26 cellular contexts compared by ENCODE assay signal in the genomic region with DNA sequence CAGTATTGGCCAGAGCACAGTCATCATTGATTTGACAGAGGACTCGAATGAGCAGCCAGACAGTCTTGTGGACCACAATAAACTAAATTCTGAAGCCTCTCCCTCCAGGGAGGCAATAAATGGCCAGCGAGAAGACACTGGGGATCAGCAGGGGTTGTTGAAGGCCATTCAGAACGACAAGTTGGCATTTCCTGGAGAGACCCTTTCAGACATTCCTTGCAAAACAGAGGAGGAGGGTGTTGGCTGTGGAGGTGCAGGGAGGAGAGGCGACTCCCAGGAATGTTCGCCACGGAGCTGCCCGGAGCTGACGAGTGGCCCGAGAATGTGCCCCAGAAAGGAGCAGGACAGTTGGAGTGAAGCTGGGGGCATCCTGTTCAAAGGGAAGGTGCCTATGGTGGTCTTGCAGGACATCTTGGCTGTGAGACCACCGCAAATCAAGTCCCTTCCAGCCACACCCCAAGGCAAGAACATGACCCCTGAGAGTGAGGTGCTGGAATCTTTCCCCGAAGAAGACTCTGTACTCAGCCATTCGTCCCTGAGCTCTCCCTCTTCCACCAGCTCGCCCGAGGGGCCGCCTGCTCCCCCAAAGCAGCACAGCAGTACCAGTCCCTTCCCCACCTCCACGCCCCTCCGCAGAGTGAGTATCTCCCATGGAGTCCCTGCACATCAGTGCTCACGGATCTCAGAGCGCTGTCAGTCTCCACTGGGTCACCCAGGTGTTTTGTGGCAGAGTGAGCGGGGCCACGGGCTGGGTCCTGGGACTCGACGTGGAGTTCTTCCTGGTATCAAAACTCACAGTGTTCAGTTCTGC. TPM values are rescaled to one million over a fixed set of nuclear protein-coding genes. Genes with fewer than 3 reads are reported as not detected.
DNase-seq lines count a peak whose midpoint lies in the region; ATAC-seq, FAIRE-seq and TF ChIP-seq lines count a peak whose summit lies in the region.
"Had no signal": no experiment of that assay in that cellular context is flagged by ENCODE, and none has a peak within 500 bp of the region (broad histone marks: within the 10 kb centered on the region; RNA-seq: fewer than 3 reads in every experiment).

No MANE protein-coding gene starts in this region.

- peak; percentile 91 for FAIRE-seq in H1 (lab: Jason Lieb, UNC)
- FAIRE-seq: A549, G401.6, GM18507 had no signal

- peak overlapping the region; percentile 87 for H3K9ac ChIP-seq in HUES6 (ENCODE audit: low read length)
- peak overlapping the region in 2 of 4 experiments; percentile 39 to 42; a peak in 3 of 7 replicates for H3K9ac ChIP-seq in H1 (replicated peaks in 1 of 4; ENCODE audit: extremely low read depth in 1 of 4, low read depth in 3 of 4, low read length in 3 of 4)

- BruUV-seq in Caco-2 (replicated peaks; lab: Mats Ljungman, UMichigan) = TSS peak; percentile 12

- no peak overlapping the region for H2AFZ ChIP-seq in H1 (ENCODE audit: low read length)

- H3K56ac ChIP-seq in H1 (replicated peaks; ENCODE audit: insufficient read length, low read depth, low read length) = no peak overlapping the region

- peak overlapping the region; percentile 49 for H3K4ac ChIP-seq in H1 (replicated peaks; ENCODE audit: insufficient read length, low read depth, low read length)

- no peak for TF ChIP-seq RAD21 in H1 (IDR thresholded peaks at IDR 0.05 in 1 of 2, conservative IDR thresholded peaks at IDR 0.05 in 1 of 2; ENCODE audit: low read depth in 2 of 2, low read length in 2 of 2)

- peaks cover 25 to 94% of the 10 kb centered on the region in 2 experiments for H3K79me2 ChIP-seq in H1 (ENCODE audit: control insufficient read depth in 1 of 2, insufficient read depth in 2 of 2, low read length in 2 of 2)

- H2AK5ac ChIP-seq in H1 (ENCODE audit: low read depth, low read length) = peak overlapping the region; percentile 32

- no peak overlapping the region for H3K23ac ChIP-seq in H1 (ENCODE audit: insufficient read length)

- H3K4me3 ChIP-seq in Caco-2 (ENCODE audit: low read depth, low read length) = no peak overlapping the region
- peak overlapping the region; percentile 21; the same call in 1 of the 2 replicates for H3K4me3 ChIP-seq in HUES6 (ENCODE audit: low read depth, low read length)
- peak overlapping the region in 3 of 4 experiments; percentile 11 to 44 (median 19); a peak in 5 of 8 replicates for H3K4me3 ChIP-seq in H1 (ENCODE audit: extremely low read depth in 1 of 4, insufficient read depth in 2 of 4, low read depth in 3 of 4, low read length in 4 of 4)
- H3K4me3 ChIP-seq in WERI-Rb-1 (ENCODE audit: low read depth, low read length) = no peak overlapping the region
- no peak overlapping the region for H3K4me3 ChIP-seq in ascending aorta
- H3K4me3 ChIP-seq: A549, lower lobe of right lung, prostate gland, transverse colon had no signal

- H3K27me3 ChIP-seq in Caco-2 (replicated peaks; ENCODE audit: control insufficient read depth, insufficient read depth, low read length) (no peaks in the 10 kb centered on the region), HUES6 (ENCODE audit: control insufficient read depth, insufficient read depth, low read length) (no peaks in the 10 kb centered on the region), H1 (replicated peaks in 1 of 4; ENCODE audit: control insufficient read depth in 3 of 4, extremely low read depth in 1 of 4, insufficient read depth in 3 of 4, low read length in 3 of 4) (no peaks in the 10 kb centered on the region), WERI-Rb-1 (ENCODE audit: insufficient read depth, low read depth, severe bottlenecking) (no peaks in the 10 kb centered on the region), ascending aorta (no peaks in the 10 kb centered on the region)
- H3K27me3 ChIP-seq: neutrophil, transverse colon had no signal

- ATAC-seq in GM19467 (IDR thresholded peaks at IDR 0.05; ENCODE audit: unreplicated experiment) = no peak
- ATAC-seq: A549, lower lobe of right lung had no signal

- H3K9me3 ChIP-seq in Caco-2 (no peaks in the 10 kb centered on the region), HUES6 (ENCODE audit: control insufficient read depth, insufficient read depth, low read depth, low read length) (no peaks in the 10 kb centered on the region), H1 (ENCODE audit: insufficient read depth in 2 of 2, low read depth in 1 of 2, low read length in 1 of 2) (no peaks in the 10 kb centered on the region), WERI-Rb-1 (ENCODE audit: severe bottlenecking) (no peaks in the 10 kb centered on the region), ascending aorta (no peaks in the 10 kb centered on the region)
- H3K9me3 ChIP-seq: A549, lower lobe of right lung, neutrophil, prostate gland, transverse colon had no signal

- peaks cover 11% of the 10 kb centered on the region for H3K79me1 ChIP-seq in H1 (ENCODE audit: low read depth, low read length)

- TF ChIP-seq EP300 in H1 (IDR thresholded peaks at IDR 0.05; ENCODE audit: borderline replicate concordance in 1 of 2, low read depth in 2 of 2, low read length in 2 of 2) = peak in 1 of 2 experiments; percentile 92; a peak in 1 of 3 replicates

- peak overlapping the region; percentile 81; the same call in 1 of the 2 replicates for H4K8ac ChIP-seq in H1 (ENCODE audit: extremely low read depth, insufficient read depth, low read length)

- H3K36me3 Mint-ChIP-seq in Caco-2 (ENCODE audit: insufficient read depth, unreplicated experiment) = peaks cover 79% of the 10 kb centered on the region
- peaks cover 41% of the 10 kb centered on the region for H3K36me3 Mint-ChIP-seq in activated CD4-positive, alpha-beta T cell treated with anti-CD3 and anti-CD28 coated beads, Interleukin-2, amount 10 ng/mL, durations not matched to agents 7 days and 5 days (ENCODE audit: low read depth)

- 60% methylated on average over 23 of the region's 23 CpGs; no CpG with 5 or more reads in 1 of the 2 experiments for WGBS in H1 (ENCODE audit: extremely low coverage in 1 of 2, insufficient coverage in 1 of 2, insufficient read length in 1 of 2, insufficient replicate concordance in 2 of 2, low coverage in 1 of 2, low lambda C conversion rate in 2 of 2, missing lambda C conversion rate in 1 of 2), 2 experiments

- peak overlapping the region; percentile 34; the same call in 1 of the 2 replicates for H2BK15ac ChIP-seq in H1 (ENCODE audit: low read length)

- H3K4me1 Mint-ChIP-seq in Caco-2 (ENCODE audit: low read depth, unreplicated experiment) = no peaks in the 10 kb centered on the region
- peaks cover 16% of the 10 kb centered on the region for H3K4me1 Mint-ChIP-seq in activated CD4-positive, alpha-beta T cell treated with anti-CD3 and anti-CD28 coated beads, Interleukin-2, amount 10 ng/mL, durations not matched to agents 7 days and 5 days
- H3K4me1 Mint-ChIP-seq: B cell had no signal

- H3K4me1 ChIP-seq in Caco-2 (no peaks in the 10 kb centered on the region; the same call in 1 of the 2 replicates), HUES6 (ENCODE audit: control insufficient read depth, insufficient read depth, low read length) (peaks cover 38% of the 10 kb centered on the region), H1 (replicated peaks in 1 of 4; ENCODE audit: control insufficient read depth in 3 of 4, insufficient read depth in 4 of 4, low read length in 3 of 4) (peaks cover 6 to 25% (median 14%) of the 10 kb centered on the region in 4 experiments), ascending aorta (no peaks in the 10 kb centered on the region)
- H3K4me1 ChIP-seq: lower lobe of right lung, prostate gland, transverse colon had no signal

- no peak overlapping the region for H3K14ac ChIP-seq in H1 (ENCODE audit: insufficient read length)

- intact Hi-C loops in Caco-2 (cut with micrococcal nuclease; ENCODE audit: unreplicated experiment) (no loop called here), ascending aorta (cut with DNase I) (no loop called here)

- H3K27ac ChIP-seq in HUES6 (ENCODE audit: low read depth, low read length) (peak overlapping the region; percentile 84), H1 (ENCODE audit: low read depth, low read length) (peak overlapping the region; percentile 80), WERI-Rb-1 (no peak overlapping the region), ascending aorta (no peak overlapping the region)
- H3K27ac ChIP-seq: A549, lower lobe of right lung, neutrophil, prostate gland, transverse colon had no signal

- peak; percentile 71 to 78 for TF ChIP-seq POLR2A in H1 (IDR thresholded peaks at IDR 0.05; ENCODE audit: control extremely low read depth in 1 of 2, low read depth in 2 of 2, low read length in 2 of 2)

- H3K4me2 ChIP-seq in H1 (ENCODE audit: insufficient read depth in 1 of 2, low read depth in 2 of 2, low read length in 2 of 2) = peak overlapping the region; percentile 48 to 66
- H3K4me2 ChIP-seq: A549 had no signal

- peak overlapping the region; percentile 97 for H4K91ac ChIP-seq in H1 (replicated peaks; ENCODE audit: insufficient read length, low read length)

- POLR2A ChIA-PET in Caco-2 (lab: Charles Lee) = no interaction called here
- POLR2A ChIA-PET in H1 (lab: Charles Lee; ENCODE audit: partially characterized antibody) = interaction anchor here (0.6 to 58.1 kb wide), 24 partner anchors 10 to 1282 kb away, joined by 3 to 1590 read pairs (median 4); partner anchors contain the start of genes CHAF1A, DPP9, MPND and SH3GL1
- POLR2A ChIA-PET in activated CD4-positive, alpha-beta T cell treated with anti-CD3 and anti-CD28 coated beads, Interleukin-2, amount 10 ng/mL, durations not matched to agents 7 days and 5 days (lab: Charles Lee) = no interaction called here

- H4K5ac ChIP-seq in H1 (ENCODE audit: insufficient read length, low read depth, low read length) = peak overlapping the region; percentile 57

- no peak for TF ChIP-seq CTCF in Caco-2 (IDR thresholded peaks at IDR 0.05; ENCODE audit: insufficient read depth in 1 of 2, low read depth in 1 of 2, low read length in 1 of 2, severe bottlenecking in 1 of 2, unreplicated experiment in 1 of 2)
- TF ChIP-seq CTCF in H1 (IDR thresholded peaks at IDR 0.05; ENCODE audit: control extremely low read depth in 1 of 3, insufficient read depth in 1 of 3, low read depth in 1 of 3, low read length in 3 of 3) = no peak
- no peak for TF ChIP-seq CTCF in WERI-Rb-1 (IDR thresholded peaks at IDR 0.05; ENCODE audit: low read depth, low read length)
- TF ChIP-seq CTCF in ascending aorta (IDR thresholded peaks at IDR 0.05) = no peak

- H4K20me1 ChIP-seq in H1 (replicated peaks in 1 of 2; ENCODE audit: control insufficient read depth in 1 of 2, insufficient read depth in 2 of 2, low read length in 2 of 2) = peaks cover 22 to 24% of the 10 kb centered on the region in 2 experiments

- H2BK12ac ChIP-seq in H1 (ENCODE audit: low read depth, low read length) = peak overlapping the region; percentile 88

- peak overlapping the region; percentile 89; the same call in 1 of the 2 replicates for H3K18ac ChIP-seq in H1 (ENCODE audit: extremely low read depth, low read length)

- H3K23me2 ChIP-seq in H1 (ENCODE audit: low read depth, low read length) = no peaks in the 10 kb centered on the region

- no peak for DNase-seq in Caco-2
- DNase-seq in H1 (ENCODE audit: low read depth in 1 of 2, low spot score in 2 of 2) = peak; percentile 73 to 87
- peak; percentile 70 for DNase-seq in iPS-NIHi11 (ENCODE audit: low spot score)
- no peak for DNase-seq in activated CD4-positive, alpha-beta T cell treated with anti-CD3 and anti-CD28 coated beads, Interleukin-2, amount 10 ng/mL, durations not matched to agents 7 days and 5 days
- no peak for DNase-seq in WERI-Rb-1
- DNase-seq in ascending aorta (ENCODE audit: low spot score in 2 of 2) = no peak
- DNase-seq: activated CD4-positive, alpha-beta T cell treated with anti-CD3 and anti-CD28 coated beads for 1 hour; activated effector memory CD4-positive, alpha-beta T cell treated with anti-CD3 and anti-CD28 coated beads, Interleukin-2, amount 50 U/mL, for 16 hours; activated naive CD8-positive, alpha-beta T cell treated with anti-CD3 and anti-CD28 coated beads, Interleukin-2, amount 10 ng/mL, durations not matched to agents 7 days and 5 days; CD8-positive, alpha-beta memory T cell; DMS153; KBM-7; kidney glomerular epithelial cell; lower lobe of right lung; NCI-H1436; NCI-H2107; NCI-H446 treated with DMSO at 0.1 percent for 48 hours; transverse colon had no signal

- no peak overlapping the region for H2BK120ac ChIP-seq in H1 (replicated peaks; ENCODE audit: low read depth, low read length)

- H3K27me3 Mint-ChIP-seq in Caco-2 (ENCODE audit: insufficient read depth, unreplicated experiment) = no peaks in the 10 kb centered on the region
- no peaks in the 10 kb centered on the region for H3K27me3 Mint-ChIP-seq in activated CD4-positive, alpha-beta T cell treated with anti-CD3 and anti-CD28 coated beads, Interleukin-2, amount 10 ng/mL, durations not matched to agents 7 days and 5 days
- H3K27me3 Mint-ChIP-seq: activated naive CD8-positive, alpha-beta T cell treated with anti-CD3 and anti-CD28 coated beads, Interleukin-2, amount 10 ng/mL, durations not matched to agents 7 days and 5 days; B cell; CD8-positive, alpha-beta memory T cell had no signal

- H2BK5ac ChIP-seq in H1 (ENCODE audit: low read depth, low read length) = peak overlapping the region; percentile 97

- H3K27ac Mint-ChIP-seq in Caco-2 (ENCODE audit: unreplicated experiment) = no peak overlapping the region
- H3K27ac Mint-ChIP-seq in activated CD4-positive, alpha-beta T cell treated with anti-CD3 and anti-CD28 coated beads, Interleukin-2, amount 10 ng/mL, durations not matched to agents 7 days and 5 days = no peak overlapping the region
- H3K27ac Mint-ChIP-seq: activated naive CD8-positive, alpha-beta T cell treated with anti-CD3 and anti-CD28 coated beads, Interleukin-2, amount 10 ng/mL, durations not matched to agents 7 days and 5 days; B cell had no signal

- no peaks in the 10 kb centered on the region for H3K9me3 Mint-ChIP-seq in Caco-2 (ENCODE audit: unreplicated experiment)
- H3K9me3 Mint-ChIP-seq in activated CD4-positive, alpha-beta T cell treated with anti-CD3 and anti-CD28 coated beads, Interleukin-2, amount 10 ng/mL, durations not matched to agents 7 days and 5 days = no peaks in the 10 kb centered on the region
- H3K9me3 Mint-ChIP-seq: activated naive CD8-positive, alpha-beta T cell treated with anti-CD3 and anti-CD28 coated beads, Interleukin-2, amount 10 ng/mL, durations not matched to agents 7 days and 5 days; CD8-positive, alpha-beta memory T cell had no signal

- H3K4me3 Mint-ChIP-seq in Caco-2 (ENCODE audit: unreplicated experiment) = no peak overlapping the region
- no peak overlapping the region for H3K4me3 Mint-ChIP-seq in activated CD4-positive, alpha-beta T cell treated with anti-CD3 and anti-CD28 coated beads, Interleukin-2, amount 10 ng/mL, durations not matched to agents 7 days and 5 days
- H3K4me3 Mint-ChIP-seq: activated naive CD8-positive, alpha-beta T cell treated with anti-CD3 and anti-CD28 coated beads, Interleukin-2, amount 10 ng/mL, durations not matched to agents 7 days and 5 days; B cell; CD8-positive, alpha-beta memory T cell had no signal

- CTCF ChIA-PET in Caco-2 (lab: Charles Lee) (no interaction called here), H1 (lab: Charles Lee; ENCODE audit: partially characterized antibody) (interaction anchor here (0.6 to 1.6 kb wide), 6 partner anchors 9 to 131 kb away, joined by 3 to 5 read pairs (median 3); partner anchors contain the start of gene LRG1)
- CTCF ChIA-PET in activated CD4-positive, alpha-beta T cell treated with anti-CD3 and anti-CD28 coated beads, Interleukin-2, amount 10 ng/mL, durations not matched to agents 7 days and 5 days (lab: Charles Lee) = interaction anchor here (9.5 kb wide), 1 partner anchor 8 kb away, joined by 52 read pairs; the partner anchor contains the start of genes CHAF1A and SH3GL1

- H3K36me3 ChIP-seq in Caco-2 (ENCODE audit: control insufficient read depth, insufficient read depth, low read length) (no peaks in the 10 kb centered on the region; the same call in 1 of the 2 replicates), HUES6 (ENCODE audit: control insufficient read depth, insufficient read depth, low read length) (peaks cover 65% of the 10 kb centered on the region), H1 (ENCODE audit: control insufficient read depth in 2 of 4, insufficient read depth in 4 of 4, low read length in 3 of 4) (peaks cover 18 to 71% (median 37%) of the 10 kb centered on the region in 4 experiments), WERI-Rb-1 (peaks cover 90% of the 10 kb centered on the region), ascending aorta (peaks cover 0 to 3% of the 10 kb centered on the region in 2 donors)
- H3K36me3 ChIP-seq: prostate gland, transverse colon had no signal

- peak overlapping the region; percentile 91 for H2BK20ac ChIP-seq in H1 (ENCODE audit: low read length)

RNA-seq across cellular contexts. Expression of gene CHAF1A, which starts 6.9 kb away (rescaled TPM):
- total RNA-seq in Caco-2 (2022) = 53.9 and 63.1 TPM in 2 replicates
- total RNA-seq in H1 (2021; fragmentation: NEBNext Ultra II Directional; extraction: Animal tissue kit (Norgen Biotek cat#: 25700)) = 146 and 147 TPM in 2 replicates
- 122 and 190 TPM in 2 replicates for polyA plus RNA-seq in H1 (2011; rRNA removed)
- polyA plus RNA-seq in H1 (2011; cell fraction: cytosol; rRNA removed) = 126 TPM
- polyA plus RNA-seq in H1 (2011; cell fraction: nucleus; rRNA removed) = 306 TPM
- 88.0 to 134 TPM (median 124 TPM) in 4 replicates for polyA plus RNA-seq in H1 (2012, experiment 1 of 2)
- 49.9 TPM for polyA plus RNA-seq in H1 (2012, experiment 2 of 2)
- polyA plus RNA-seq in H1 (2013, experiment 1 of 2) = 98.3 TPM
- polyA plus RNA-seq in H1 (2013, experiment 2 of 2) = 96.0 TPM
- polyA minus RNA-seq in H1 (2011; rRNA and poly(A)+ RNA removed) = 58.2 and 63.1 TPM in 2 replicates
- polyA minus RNA-seq in H1 (2011; cell fraction: cytosol; rRNA and poly(A)+ RNA removed) = 94.8 TPM
- polyA minus RNA-seq in H1 (2011; cell fraction: nucleus; rRNA and poly(A)+ RNA removed) = 110 TPM
- total RNA-seq in activated CD4-positive, alpha-beta T cell treated with anti-CD3 and anti-CD28 coated beads, Interleukin-2, amount 10 ng/mL, durations not matched to agents 7 days and 5 days = 10 to 100 TPM; 77.1 to 83.7 TPM
- total RNA-seq in ascending aorta = 0.85 TPM

RNA-seq across cellular contexts. Expression of gene SH3GL1, which starts 9.0 kb away (rescaled TPM):
- 91.3 and 91.5 TPM in 2 replicates for total RNA-seq in Caco-2 (2022)
- total RNA-seq in H1 (2021; fragmentation: NEBNext Ultra II Directional; extraction: Animal tissue kit (Norgen Biotek cat#: 25700)) = 102 TPM in 2 replicates
- polyA plus RNA-seq in H1 (2011; rRNA removed) = 81.5 and 120 TPM in 2 replicates
- 72.0 TPM for polyA plus RNA-seq in H1 (2011; cell fraction: cytosol; rRNA removed)
- polyA plus RNA-seq in H1 (2011; cell fraction: nucleus; rRNA removed) = 90.4 TPM
- 57.4 to 81.4 TPM (median 79.5 TPM) in 4 replicates for polyA plus RNA-seq in H1 (2012, experiment 1 of 2)
- 84.4 TPM for polyA plus RNA-seq in H1 (2012, experiment 2 of 2)
- 86.5 TPM for polyA plus RNA-seq in H1 (2013, experiment 1 of 2)
- 87.7 TPM for polyA plus RNA-seq in H1 (2013, experiment 2 of 2)
- polyA minus RNA-seq in H1 (2011; rRNA and poly(A)+ RNA removed) = 18.0 and 18.8 TPM in 2 replicates
- polyA minus RNA-seq in H1 (2011; cell fraction: cytosol; rRNA and poly(A)+ RNA removed) = 40.1 TPM
- polyA minus RNA-seq in H1 (2011; cell fraction: nucleus; rRNA and poly(A)+ RNA removed) = 27.2 TPM
- total RNA-seq in activated CD4-positive, alpha-beta T cell treated with anti-CD3 and anti-CD28 coated beads, Interleukin-2, amount 10 ng/mL, durations not matched to agents 7 days and 5 days = 10 to 100 TPM; 67.7 to 68.2 TPM
- total RNA-seq in ascending aorta = 61.4 TPM

RNA-seq across cellular contexts. Expression of gene UBXN6, which starts 48.3 kb away (rescaled TPM):
- 42.1 and 42.9 TPM in 2 replicates for total RNA-seq in Caco-2 (2022)
- 28.0 and 29.9 TPM in 2 replicates for total RNA-seq in H1 (2021; fragmentation: NEBNext Ultra II Directional; extraction: Animal tissue kit (Norgen Biotek cat#: 25700))
- polyA plus RNA-seq in H1 (2011; rRNA removed) = 43.8 and 63.0 TPM in 2 replicates
- 32.6 TPM for polyA plus RNA-seq in H1 (2011; cell fraction: cytosol; rRNA removed)
- 36.9 TPM for polyA plus RNA-seq in H1 (2011; cell fraction: nucleus; rRNA removed)
- 25.0 to 35.0 TPM (median 33.0 TPM) in 4 replicates for polyA plus RNA-seq in H1 (2012, experiment 1 of 2)
- polyA plus RNA-seq in H1 (2012, experiment 2 of 2) = 32.1 TPM
- 25.5 TPM for polyA plus RNA-seq in H1 (2013, experiment 1 of 2)
- polyA plus RNA-seq in H1 (2013, experiment 2 of 2) = 25.7 TPM
- 11.3 and 12.9 TPM in 2 replicates for polyA minus RNA-seq in H1 (2011; rRNA and poly(A)+ RNA removed)
- polyA minus RNA-seq in H1 (2011; cell fraction: cytosol; rRNA and poly(A)+ RNA removed) = 18.1 TPM
- 16.4 TPM for polyA minus RNA-seq in H1 (2011; cell fraction: nucleus; rRNA and poly(A)+ RNA removed)
- total RNA-seq in activated CD4-positive, alpha-beta T cell treated with anti-CD3 and anti-CD28 coated beads, Interleukin-2, amount 10 ng/mL, durations not matched to agents 7 days and 5 days = 10 to 100 TPM; 36.2 to 44.6 TPM
- total RNA-seq in ascending aorta = 560 TPM

Comparison
In these comparisons a context has a peak if more than half of its experiments do, and no peak if none do; other contexts are left out.
1. DNase-seq: peak in H1 (2 of 2) and iPS-NIHi11 (single experiment); none in Caco-2 (0 of 2), activated CD4-positive, alpha-beta T cell treated with anti-CD3 and anti-CD28 coated beads, Interleukin-2, amount 10 ng/mL, durations not matched to agents 7 days and 5 days (single experiment), WERI-Rb-1 (single experiment) and ascending aorta (0 of 2).
2. H3K4me3 ChIP-seq: peak in HUES6 (single experiment) and H1 (3 of 4); none in Caco-2 (single experiment), WERI-Rb-1 (single experiment) and ascending aorta (0 of 2).
3. H3K27ac ChIP-seq: peak in HUES6 (single experiment) and H1 (single experiment); none in WERI-Rb-1 (single experiment) and ascending aorta (0 of 2).
4. RNA of gene CHAF1A, which starts 6.9 kb away (total RNA-seq): 146 to 147 TPM in H1, 77.1 to 83.7 TPM in activated CD4-positive, alpha-beta T cell treated with anti-CD3 and anti-CD28 coated beads, Interleukin-2, amount 10 ng/mL, durations not matched to agents 7 days and 5 days and 53.9 to 63.1 TPM in Caco-2; 0.85 TPM in ascending aorta (single experiment); every median in the first group is over 10 times any median in the second.
5. RNA of gene UBXN6, which starts 48.3 kb away (total RNA-seq): 560 TPM in ascending aorta (single experiment); 36.2 to 44.6 TPM in activated CD4-positive, alpha-beta T cell treated with anti-CD3 and anti-CD28 coated beads, Interleukin-2, amount 10 ng/mL, durations not matched to agents 7 days and 5 days, 42.1 to 42.9 TPM in Caco-2 and 28.0 to 29.9 TPM in H1; every median in the first group is over 10 times any median in the second.